Comparison of ENCODE assay signal across 17 cellular contexts in genomic region chr10:32489158-32489557, GRCh38. TPM values are rescaled to one million over a fixed set of nuclear protein-coding genes. Genes with fewer than 3 reads are reported as not detected.
A peak's percentile ranks its signal among the peaks of the same experiment; 100 is the strongest.
DNase-seq lines count a peak whose midpoint lies in the region; ATAC-seq, FAIRE-seq and TF ChIP-seq lines count a peak whose summit lies in the region.
"Had no signal": no experiment of that assay in that cellular context is flagged by ENCODE, and none has a peak within 500 bp of the region (broad histone marks: within the 10 kb centered on the region; RNA-seq: fewer than 3 reads in every experiment).

No MANE protein-coding gene starts in this region.

- intact Hi-C loops in right cardiac atrium (cut with DNase I) (no loop called here), kidney (cut with DNase I) (no loop called here)

- H2BK5ac ChIP-seq in neuronal stem cell (ENCODE audit: low read length) = no peak overlapping the region

- H3K27ac ChIP-seq in HEK293 (ENCODE audit: extremely low read depth, low read depth, low read length) = no peak overlapping the region
- no peak overlapping the region for H3K27ac ChIP-seq in neuronal stem cell (replicated peaks; ENCODE audit: low read length)
- no peak overlapping the region for H3K27ac ChIP-seq in right cardiac atrium (ENCODE audit: low read length)
- no peak overlapping the region for H3K27ac ChIP-seq in kidney (ENCODE audit: low read depth in 2 of 2, low read length in 2 of 2)
- H3K27ac ChIP-seq: BLaER1 treated with 17β-estradiol and CSF1 and Interleukin-3, amounts not matched to agents 10 nM and 100 nM had no signal

- POLR2A ChIA-PET in HEK293 (lab: Yijun Ruan, JAX) = no interaction called here

- no peak overlapping the region for H2BK15ac ChIP-seq in neuronal stem cell (ENCODE audit: low read length)

- no peak overlapping the region for H3K4me2 ChIP-seq in neuronal stem cell (ENCODE audit: insufficient read depth, low read length, poor library complexity, severe bottlenecking)
- H3K4me2 ChIP-seq: BLaER1 treated with 17β-estradiol and CSF1 and Interleukin-3, amounts not matched to agents 10 nM and 100 nM had no signal

- no peak for TF ChIP-seq CTCF in HEK293 (tag by site-specific recombination; IDR thresholded peaks at IDR 0.05)
- no peak for TF ChIP-seq CTCF in kidney (IDR thresholded peaks at IDR 0.05; ENCODE audit: borderline replicate concordance, extremely low read depth, insufficient read depth)

- ATAC-seq in HG03097 (IDR thresholded peaks at IDR 0.05; ENCODE audit: low FRiP score, unreplicated experiment) = no peak
- no peak for ATAC-seq in right cardiac atrium
- ATAC-seq: GM12878 had no signal

- H3K4me3 ChIP-seq in HEK293 (ENCODE audit: low read depth, low read length) (no peak overlapping the region), neuronal stem cell (ENCODE audit: low read length in 2 of 2) (no peak overlapping the region), right cardiac atrium (ENCODE audit: low read length) (no peak overlapping the region), kidney (ENCODE audit: low read length in 2 of 2) (no peak overlapping the region)
- no peak overlapping the region for H3K4me3 ChIP-seq in Jurkat, Clone E6-1 (ENCODE audit: low read length)
- H3K4me3 ChIP-seq: BLaER1 treated with 17β-estradiol and CSF1 and Interleukin-3, amounts not matched to agents 10 nM and 100 nM; GM12878 had no signal

- H3K18ac ChIP-seq in neuronal stem cell (ENCODE audit: low read length) = no peak overlapping the region

- peak overlapping the region; percentile 90 for H3K14ac ChIP-seq in neuronal stem cell (ENCODE audit: low read length)

- no peak overlapping the region for H4K91ac ChIP-seq in neuronal stem cell (ENCODE audit: low read depth, low read length, poor library complexity)

- no peak overlapping the region for H2BK120ac ChIP-seq in neuronal stem cell (ENCODE audit: low read depth, low read length)

- H2BK12ac ChIP-seq in neuronal stem cell (ENCODE audit: low read length) = no peak overlapping the region

- no peak for FAIRE-seq in kidney (lab: Jason Lieb, UNC)
- FAIRE-seq: GM12878, GM19239, H1 had no signal

- H3K27me3 ChIP-seq in neuronal stem cell (ENCODE audit: control insufficient read depth in 3 of 3, insufficient read depth in 3 of 3, low read depth in 1 of 3, low read length in 3 of 3) (no peaks in the 10 kb centered on the region), right cardiac atrium (ENCODE audit: control insufficient read depth, insufficient read depth) (no peaks in the 10 kb centered on the region)
- H3K27me3 ChIP-seq: BLaER1 treated with 17β-estradiol and CSF1 and Interleukin-3, amounts not matched to agents 10 nM and 100 nM had no signal

- no peak overlapping the region for H2AFZ ChIP-seq in neuronal stem cell (ENCODE audit: low read length)

- no peak overlapping the region for H3K4ac ChIP-seq in neuronal stem cell (ENCODE audit: low read length)

- H3K9ac ChIP-seq in neuronal stem cell (ENCODE audit: low read depth, low read length, poor library complexity) = no peak overlapping the region
- no peak overlapping the region for H3K9ac ChIP-seq in kidney (ENCODE audit: low read length in 2 of 2)
- H3K9ac ChIP-seq: BLaER1 treated with 17β-estradiol and CSF1 and Interleukin-3, amounts not matched to agents 10 nM and 100 nM had no signal

- no peaks in the 10 kb centered on the region for H3K9me3 ChIP-seq in HEK293 (ENCODE audit: control insufficient read depth, insufficient read depth, low read depth, low read length)
- peaks cover 12 to 13% of the 10 kb centered on the region in 2 donors for H3K9me3 ChIP-seq in neuronal stem cell (replicated peaks in 1 of 2; ENCODE audit: control insufficient read depth in 2 of 2, insufficient read depth in 1 of 2, low read depth in 1 of 2, low read length in 2 of 2)
- no peaks in the 10 kb centered on the region for H3K9me3 ChIP-seq in right cardiac atrium (ENCODE audit: control insufficient read depth, low read length)
- H3K9me3 ChIP-seq in kidney (ENCODE audit: control insufficient read depth in 1 of 2, low read length in 2 of 2) = no peaks in the 10 kb centered on the region

- H3K23ac ChIP-seq in neuronal stem cell (ENCODE audit: low read depth, low read length, poor library complexity) = peak overlapping the region; percentile 32

- H3K4me1 ChIP-seq in HEK293 (ENCODE audit: control insufficient read depth, insufficient read depth, low read length) (no peaks in the 10 kb centered on the region), neuronal stem cell (ENCODE audit: control insufficient read depth in 2 of 2, insufficient read depth in 1 of 2, low read depth in 1 of 2, low read length in 2 of 2) (no peaks in the 10 kb centered on the region), right cardiac atrium (ENCODE audit: control insufficient read depth, insufficient read depth, low read length) (peaks cover 2% of the 10 kb centered on the region), kidney (ENCODE audit: control insufficient read depth in 1 of 2, insufficient read depth in 1 of 2, low read depth in 1 of 2, low read length in 2 of 2) (no peaks in the 10 kb centered on the region)
- H3K4me1 ChIP-seq: BLaER1 treated with 17β-estradiol and CSF1 and Interleukin-3, amounts not matched to agents 10 nM and 100 nM had no signal

- peak overlapping the region; percentile 25 for H2AK5ac ChIP-seq in neuronal stem cell (ENCODE audit: low read depth, low read length)

- CTCF ChIA-PET in HEK293 (lab: Yijun Ruan, JAX) = interaction anchor here (0.8 kb wide), 1 partner anchor 16 kb away, joined by 3 read pairs; no protein-coding TSS in a partner anchor

- WGBS in neuronal stem cell (ENCODE audit: extremely low coverage in 2 of 2, insufficient read length in 2 of 2, insufficient replicate concordance in 1 of 2), 2 donors = no CpG with 5 or more reads among the region's 1 CpG
- 97% methylated on average over 1 of the region's 1 CpG for WGBS in right cardiac atrium

- no peaks in the 10 kb centered on the region for H3K79me1 ChIP-seq in neuronal stem cell (ENCODE audit: low read depth, low read length)

- H3K36me3 ChIP-seq in HEK293 (ENCODE audit: control insufficient read depth in 2 of 2, insufficient read depth in 1 of 2, low read length in 2 of 2) (no peaks in the 10 kb centered on the region), neuronal stem cell (replicated peaks in 1 of 2; ENCODE audit: control insufficient read depth in 2 of 2, insufficient read depth in 2 of 2, low read length in 2 of 2) (no peaks in the 10 kb centered on the region), kidney (ENCODE audit: control insufficient read depth in 1 of 2, insufficient read depth in 2 of 2, low read length in 2 of 2) (no peaks in the 10 kb centered on the region)

- DNase-seq in Jurkat, Clone E6-1 (ENCODE audit: low read depth, low spot score) = peak; percentile 54
- DNase-seq in neuronal stem cell (ENCODE audit: low spot score) = no peak
- no peak for DNase-seq in right cardiac atrium
- no peak for DNase-seq in kidney
- DNase-seq: CD8-positive, alpha-beta memory T cell; COR-L47; DMS 273 treated with DMSO at 0.1 percent for 48 hours; DMS53; DND-41; EL; H9 had no signal

- H4K8ac ChIP-seq in neuronal stem cell (ENCODE audit: low read depth, low read length) = peak overlapping the region; percentile 76

TF ChIP-seq in HEK293, 187 proteins besides CTCF, POLR2A, EP300 and RAD21:
- peak; percentile 54 for TF ChIP-seq SCRT2 (tag by site-specific recombination; IDR thresholded peaks at IDR 0.05)
- no peak for TF ChIP-seq HIC1 (tag by site-specific recombination; IDR thresholded peaks at IDR 0.05)
- no peak for TF ChIP-seq ZBTB8A (tag by site-specific recombination; IDR thresholded peaks at IDR 0.05)

RNA-seq across cellular contexts. Expression of gene CCDC7, which starts 43.2 kb away (rescaled TPM):
- polyA plus RNA-seq in Jurkat, Clone E6-1 (2012; ENCODE audit: insufficient read depth, insufficient read length) = 3.6 TPM
- 0.35 TPM for polyA plus RNA-seq in neuronal stem cell (2013, experiment 1 of 2)
- polyA plus RNA-seq in neuronal stem cell (2013, experiment 2 of 2) = 0.35 TPM
- 10 to 100 TPM; 25.4 to 38.7 (median 34.9) TPM for total RNA-seq in right cardiac atrium
- 0.91 TPM for polyA plus RNA-seq in right cardiac atrium
- total RNA-seq in kidney = 28.0 TPM
- 0.84 TPM for polyA plus RNA-seq in kidney (ENCODE audit: insufficient read depth, low read depth, low replicate concordance)
